In the genomic region with DNA sequence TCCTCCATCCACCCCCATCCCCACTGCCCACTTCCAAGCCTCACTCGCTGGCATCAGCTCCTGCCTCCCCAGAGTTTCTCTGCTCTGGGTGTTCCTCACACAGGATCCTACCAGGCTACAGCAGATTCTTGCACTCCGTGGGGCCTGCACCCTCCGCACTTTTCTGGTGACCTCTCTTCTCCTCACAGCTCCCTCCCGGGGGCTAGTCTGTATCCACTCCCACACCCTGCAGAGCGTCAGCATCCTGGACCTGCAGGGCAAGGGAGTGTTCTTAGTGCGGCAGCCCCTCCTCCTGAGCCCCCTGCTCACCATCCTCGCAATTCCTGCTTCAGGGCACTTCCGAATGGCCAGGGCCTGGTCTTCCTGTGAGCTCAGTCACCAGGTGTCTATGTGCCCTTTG, we compare ENCODE assay signal across 17 cellular contexts.
"Had no signal": no experiment of that assay in that cellular context is flagged by ENCODE, and none has a peak within 500 bp of the region (broad histone marks: within the 10 kb centered on the region; RNA-seq: fewer than 3 reads in every experiment).

No MANE protein-coding gene starts in this region.

- H3K27ac Mint-ChIP-seq: activated CD4-positive, alpha-beta T cell treated with anti-CD3 and anti-CD28 coated beads, Interleukin-2, amount 10 ng/mL, durations not matched to agents 7 days and 5 days; activated naive CD4-positive, alpha-beta T cell treated with anti-CD3 and anti-CD28 coated beads, Interleukin-2, amount 50 U/mL, for 72 hours; activated T-cell treated with anti-CD3 and anti-CD28 coated beads, Interleukin-2, amount 50 U/mL, for 72 hours; T-helper 2 cell treated with Interferon-gamma antibody and Interleukin-4, amounts not matched to agents 5 μg/mL and 100 μg/mL, for 36 hours; WTC11 had no signal

- DNase-seq: activated CD4-positive, alpha-beta T cell treated with anti-CD3 and anti-CD28 coated beads, Interleukin-2, amount 10 ng/mL, durations not matched to agents 7 days and 5 days; activated CD8-positive, alpha-beta memory T cell treated with anti-CD3 and anti-CD28 coated beads, Interleukin-2, amount 50 U/mL, for 4 hours; activated gamma-delta T cell treated with Interleukin-2 at 50 U/mL for 16 hours; activated T-cell treated with anti-CD3 and anti-CD28 coated beads, Interleukin-2, amount 50 U/mL, for 72 hours; effector memory CD8-positive, alpha-beta T cell; foreskin fibroblast; mammary epithelial cell; midbrain; SK-N-SH; stimulated activated naive CD8-positive, alpha-beta T cell treated with anti-CD3 and anti-CD28 coated beads, Interleukin-15, Interleukin-2, amounts not matched to agents 100 U/mL and 50 U/mL, for 24 hours had no signal

- H3K27ac ChIP-seq: adrenal gland, cardiac muscle cell, hepatocyte, upper lobe of left lung had no signal

- H3K36me3 ChIP-seq: adrenal gland, cardiac muscle cell, upper lobe of left lung had no signal

- H3K4me3 ChIP-seq: adrenal gland, cardiac muscle cell, hepatocyte, upper lobe of left lung had no signal

- H3K4me3 Mint-ChIP-seq: activated CD4-positive, alpha-beta T cell treated with anti-CD3 and anti-CD28 coated beads, Interleukin-2, amount 10 ng/mL, durations not matched to agents 7 days and 5 days; activated T-cell treated with anti-CD3 and anti-CD28 coated beads, Interleukin-2, amount 50 U/mL, for 72 hours; effector memory CD8-positive, alpha-beta T cell; T-helper 2 cell treated with Interferon-gamma antibody and Interleukin-4, amounts not matched to agents 5 μg/mL and 100 μg/mL, for 36 hours; WTC11 had no signal

- H3K27me3 ChIP-seq: adrenal gland, cardiac muscle cell, hepatocyte, upper lobe of left lung had no signal

- H3K4me1 Mint-ChIP-seq: activated CD4-positive, alpha-beta T cell treated with anti-CD3 and anti-CD28 coated beads, Interleukin-2, amount 10 ng/mL, durations not matched to agents 7 days and 5 days had no signal

- H3K9me3 ChIP-seq: adrenal gland, SK-N-SH had no signal

- H3K4me1 ChIP-seq: adrenal gland, upper lobe of left lung had no signal

- ATAC-seq: activated naive CD4-positive, alpha-beta T cell treated with anti-CD3 and anti-CD28 coated beads, Interleukin-2, amount 50 U/mL, for 72 hours; activated T-cell treated with anti-CD3 and anti-CD28 coated beads, Interleukin-2, amount 50 U/mL, for 72 hours; effector memory CD8-positive, alpha-beta T cell; stimulated activated naive CD8-positive, alpha-beta T cell treated with anti-CD3 and anti-CD28 coated beads, Interleukin-15, Interleukin-2, amounts not matched to agents 100 U/mL and 50 U/mL, for 24 hours; WTC11 had no signal
